Comparison of ENCODE assay signal across 13 cellular contexts in the genomic region with DNA sequence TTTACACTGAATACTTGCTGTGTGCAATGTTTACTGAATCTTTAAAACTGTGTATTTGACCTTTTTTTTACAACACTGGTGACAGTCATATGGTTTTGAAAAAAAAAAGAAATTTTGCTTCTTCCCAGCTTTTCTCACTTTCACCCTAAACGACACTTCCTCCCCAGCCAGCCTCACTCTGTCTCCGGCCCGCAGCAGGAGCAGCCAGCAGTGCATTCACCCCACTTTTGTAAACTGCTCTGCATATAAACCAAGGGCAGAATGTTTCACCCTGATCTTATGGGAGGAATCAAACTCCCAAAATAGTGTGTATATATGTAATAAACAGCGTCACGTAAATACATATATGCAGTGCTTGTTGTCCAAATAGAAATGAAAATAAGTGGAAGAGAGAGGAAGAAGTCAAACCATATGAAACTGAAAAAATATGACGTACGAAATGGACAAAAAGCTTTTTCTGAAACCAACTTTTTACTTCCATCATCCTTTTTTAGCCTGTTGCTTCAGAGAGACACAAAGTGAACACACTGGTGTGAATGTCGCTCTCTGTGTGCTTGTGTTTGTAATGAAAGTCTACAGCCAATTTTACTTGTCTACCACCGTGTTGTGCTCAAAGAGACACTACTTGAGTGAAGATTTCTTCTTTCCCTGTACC. TPM values are rescaled to one million over a fixed set of nuclear protein-coding genes. Genes with fewer than 3 reads are reported as not detected.
DNase-seq lines count a peak whose midpoint lies in the region; ATAC-seq, FAIRE-seq and TF ChIP-seq lines count a peak whose summit lies in the region.
"Had no signal": no experiment of that assay in that cellular context is flagged by ENCODE, and none has a peak within 500 bp of the region (broad histone marks: within the 10 kb centered on the region; RNA-seq: fewer than 3 reads in every experiment).

No MANE protein-coding gene starts in this region.

- H3K9me3 ChIP-seq in GM12878 (replicated peaks; ENCODE audit: control insufficient read depth, insufficient read depth, low read length): no peaks in the 10 kb centered on the region
- H3K9me3 ChIP-seq: esophagus squamous epithelium had no signal

- CTCF ChIA-PET in GM12878 (lab: Yijun Ruan, JAX): interaction anchor here (1.1 to 2.5 kb wide), 5 partner anchors 10 to 405 kb away, joined by 3 to 19 read pairs (median 4); no protein-coding TSS in a partner anchor

- H3K27ac ChIP-seq in GM12878 (ENCODE audit: control insufficient read depth, insufficient read depth): peak overlapping the region; percentile 42
- H3K27ac ChIP-seq: esophagus squamous epithelium had no signal

- H3K4me3 ChIP-seq in GM12878: no peak overlapping the region
- H3K4me3 ChIP-seq: esophagus squamous epithelium had no signal

- H3K36me3 ChIP-seq in GM12878 (ENCODE audit: control insufficient read depth in 2 of 2, insufficient read depth in 2 of 2, low read length in 1 of 2): peaks cover 12 to 13% of the 10 kb centered on the region in 2 experiments

- peak overlapping the region; percentile 51 for H3K4me2 ChIP-seq in GM12878 (ENCODE audit: control insufficient read depth, insufficient read depth)

- POLR2A ChIA-PET in GM12878 (lab: Charles Lee): interaction anchor here (1.1 kb wide), 1 partner anchor 203 kb away, joined by 3 read pairs; no protein-coding TSS in a partner anchor

- in situ Hi-C loops in GM12878 (cut with MboI): no loop called here

- DNase-seq in GM12892 (ENCODE audit: insufficient read length) (no peak), GM12878 (ENCODE audit: low read depth, low spot score) (no peak), HUDEP-2 (lab: John Stamatoyannopoulos, UW; ENCODE audit: unreplicated experiment in 76 of 76) (no peak), NCI-H2227 (lab: John Stamatoyannopoulos, UW; ENCODE audit: unreplicated experiment) (no peak), NCI-H526 treated with DMSO at 0.1 percent for 48 hours (lab: John Stamatoyannopoulos, UW) (no peak)
- DNase-seq: central memory CD4-positive, alpha-beta T cell; esophagus squamous epithelium; naive thymus-derived CD4-positive, alpha-beta T cell; PC-3 had no signal

- ATAC-seq in GM21367 (IDR thresholded peaks at IDR 0.05; ENCODE audit: unreplicated experiment): peak; percentile 65
- ATAC-seq in HG03159 (IDR thresholded peaks at IDR 0.05; ENCODE audit: unreplicated experiment): peak; percentile 51
- ATAC-seq in GM12878: peak; percentile 56
- no peak for ATAC-seq in GM21737 (IDR thresholded peaks at IDR 0.05; ENCODE audit: unreplicated experiment)
- ATAC-seq: naive thymus-derived CD4-positive, alpha-beta T cell; PC-3 had no signal

- peaks cover 7% of the 10 kb centered on the region for H3K4me1 ChIP-seq in GM12878 (ENCODE audit: control insufficient read depth, insufficient read depth, low read length)

- TF ChIP-seq RAD21 in GM12878 (IDR thresholded peaks at IDR 0.05; ENCODE audit: insufficient read depth, low read depth, low read length): no peak

- WGBS in GM12878 (ENCODE audit: insufficient coverage, insufficient replicate concordance, low lambda C conversion rate, missing lambda C conversion rate): under 1% methylated on average over 9 of the region's 9 CpGs

- TF ChIP-seq POLR2A in GM12892 (IDR thresholded peaks at IDR 0.05; ENCODE audit: low read depth, low read length): peak; percentile 18; the same call in 1 of the 2 replicates
- TF ChIP-seq POLR2A in GM12878 (IDR thresholded peaks at IDR 0.05; ENCODE audit: low read depth, low read length): no peak

- intact Hi-C loops in GM12878 (cut with micrococcal nuclease; ENCODE audit: unreplicated experiment): no loop called here

- TF ChIP-seq EP300 in GM12878 (IDR thresholded peaks at IDR 0.05; ENCODE audit: borderline replicate concordance in 1 of 2, control insufficient read depth in 1 of 2, low read depth in 2 of 2, low read length in 2 of 2): no peak

- H3K9ac ChIP-seq in GM12878 (ENCODE audit: control insufficient read depth, insufficient read depth, low read length): no peak overlapping the region

- peak; percentile 95 for FAIRE-seq in GM12892 (lab: Jason Lieb, UNC)
- peak; percentile 66 for FAIRE-seq in GM12878 (lab: Jason Lieb, UNC)
- FAIRE-seq: TTC549 had no signal

- no peaks in the 10 kb centered on the region for H4K20me1 ChIP-seq in GM12878 (ENCODE audit: control insufficient read depth, insufficient read depth)

- H3K79me2 ChIP-seq in GM12878 (ENCODE audit: control insufficient read depth, insufficient read depth, low read length): no peaks in the 10 kb centered on the region

- SMC1A ChIA-PET in GM12878 (lab: Charles Lee; ENCODE audit: uncharacterized antibody, unreplicated experiment): interaction anchor here (1.2 kb wide), 1 partner anchor 863 kb away, joined by 3 read pairs; no protein-coding TSS in a partner anchor

- TF ChIP-seq CTCF in GM12878 (IDR thresholded peaks at IDR 0.05 in 2 of 3, conservative IDR thresholded peaks at IDR 0.05 in 1 of 3; ENCODE audit: control insufficient read depth in 2 of 3, extremely low read depth in 1 of 3, insufficient read depth in 1 of 3, low read depth in 3 of 3, low read length in 3 of 3): no peak

- no peak overlapping the region for H2AFZ ChIP-seq in GM12878 (ENCODE audit: control insufficient read depth, low read depth, low read length)

- RAD21 ChIA-PET in GM12878 (lab: Charles Lee; ENCODE audit: unreplicated experiment): interaction anchor here (1.6 to 1.9 kb wide), 2 partner anchors 9 to 151 kb away, joined by 4 to 7 read pairs; no protein-coding TSS in a partner anchor

- no TSS peak for BruUV-seq in GM12878 (replicated peaks; lab: Mats Ljungman, UMichigan)

- H3K27me3 ChIP-seq in GM12878 (replicated peaks in 1 of 2; ENCODE audit: control insufficient read depth in 2 of 2, insufficient read depth in 2 of 2, low read length in 1 of 2): no peaks in the 10 kb centered on the region
- H3K27me3 ChIP-seq: esophagus squamous epithelium had no signal

TF ChIP-seq in GM12878, 131 proteins besides CTCF, POLR2A, EP300 and RAD21:
- TF ChIP-seq ETV6 (conservative IDR thresholded peaks at IDR 0.05 in 1 of 2, IDR thresholded peaks at IDR 0.05 in 1 of 2; ENCODE audit: borderline replicate concordance in 1 of 2, low read depth in 1 of 2) (no peak), NFIC (IDR thresholded peaks at IDR 0.05; ENCODE audit: low read depth, low read length) (0 out of 2 replicates have a peak, but pooled peaks have one; percentile 6), HDAC2 (IDR thresholded peaks at IDR 0.05) (no peak), SMC3 (IDR thresholded peaks at IDR 0.05; ENCODE audit: borderline replicate concordance, low read length) (no peak), YY1 (IDR thresholded peaks at IDR 0.05; ENCODE audit: low read depth, low read length) (no peak)

RNA-seq across cellular contexts. Expression of a gene that starts 54.2 kb away (rescaled TPM):
- 10.5 TPM for polyA plus RNA-seq in GM12892 (2012; ENCODE audit: missing spikeins)
- 33.4 and 36.8 TPM in 2 replicates for total RNA-seq in GM12878 (2013; cell fraction: nucleolus; rRNA removed)
- total RNA-seq in GM12878 (2014; rRNA removed): 6.5 and 7.7 TPM in 2 replicates
- 9.5 and 9.6 TPM in 2 replicates for total RNA-seq in GM12878 (2014; rRNA removed; fragmentation: Illumina TruSeq; extraction: Trizol)
- total RNA-seq in GM12878 (2021): 12.0 and 14.4 TPM in 2 replicates
- polyA plus RNA-seq in GM12878 (2011; ENCODE audit: low read depth): 5.0 TPM
- 17.4 and 19.1 TPM in 2 replicates for polyA plus RNA-seq in GM12878 (2011; rRNA removed)
- polyA plus RNA-seq in GM12878 (2011; cell fraction: cytosol; rRNA removed): 15.6 and 17.7 TPM in 2 replicates
- 24.6 and 27.5 TPM in 2 replicates for polyA plus RNA-seq in GM12878 (2011; cell fraction: nucleus; rRNA removed)
- polyA plus RNA-seq in GM12878 (2012): 10.2 and 11.4 TPM in 2 replicates
- polyA plus RNA-seq in GM12878 (2014; fragmentation: Illumina TruSeq; extraction: Trizol): 10.6 and 12.7 TPM in 2 replicates
- 1 to 10 TPM; 1.7 to 2.7 TPM for polyA plus RNA-seq in GM12878 (2014; fragmentation: Nextera tagmentation; extraction: Ambion mirVana)
- polyA plus RNA-seq in GM12878 (2014; rRNA removed): 8.0 and 10.2 TPM in 2 replicates
- polyA plus RNA-seq in GM12878 (2016; fragmentation: Nextera tagmentation; extraction: Ambion mirVana): 1 to 10 TPM; 2.1 to 2.2 TPM
- polyA minus RNA-seq in GM12878 (2011; rRNA and poly(A)+ RNA removed): 42.4 and 46.8 TPM in 2 replicates
- 12.4 and 14.0 TPM in 2 replicates for polyA minus RNA-seq in GM12878 (2011; cell fraction: cytosol; rRNA and poly(A)+ RNA removed)
- polyA minus RNA-seq in GM12878 (2011; cell fraction: nucleus; rRNA and poly(A)+ RNA removed): 28.9 and 45.7 TPM in 2 replicates
